In the genomic region with DNA sequence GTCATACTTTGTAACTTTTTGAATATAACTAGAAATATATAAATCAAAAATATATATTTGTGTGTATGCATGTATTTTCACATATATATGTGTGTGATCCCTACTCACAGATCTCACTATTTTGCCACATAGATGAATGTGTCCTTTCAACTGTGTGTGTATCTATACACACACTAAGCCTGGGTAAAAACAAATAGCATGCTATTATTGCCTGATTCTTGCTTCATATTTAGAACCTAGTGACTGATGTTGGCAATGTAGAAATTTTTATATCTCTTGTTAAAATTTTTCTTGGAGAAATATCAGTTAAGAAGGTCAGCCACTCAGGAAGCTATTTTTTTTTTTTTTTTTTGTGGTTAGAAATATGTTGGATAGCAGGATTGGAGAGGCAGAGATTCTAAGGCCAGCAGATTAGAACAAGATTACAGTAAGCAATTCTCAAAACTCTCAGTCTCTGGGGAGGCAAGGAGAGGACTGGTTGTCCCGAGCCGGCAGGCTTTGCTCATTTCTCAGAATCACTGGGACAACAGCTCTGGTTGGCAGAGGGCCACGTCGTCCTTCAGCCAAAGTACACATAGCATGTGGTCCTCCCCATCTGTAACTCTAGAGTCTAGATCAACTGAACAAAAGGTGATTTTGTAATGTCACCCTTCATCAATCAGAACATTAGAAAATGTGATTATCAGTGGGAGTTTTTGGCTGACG, we compare ENCODE assay signal across 13 cellular contexts. TPM values are rescaled to one million over a fixed set of nuclear protein-coding genes. Genes with fewer than 3 reads are reported as not detected.
DNase-seq lines count a peak whose midpoint lies in the region; FAIRE-seq and TF ChIP-seq lines count a peak whose summit lies in the region.
"Had no signal": no experiment of that assay in that cellular context is flagged by ENCODE, and none has a peak within 500 bp of the region (broad histone marks: within the 10 kb centered on the region; RNA-seq: fewer than 3 reads in every experiment).

No MANE protein-coding gene starts in this region.

- no peaks in the 10 kb centered on the region for H3K27me3 ChIP-seq in Peyer's patch
- no peaks in the 10 kb centered on the region for H3K27me3 ChIP-seq in ovary

- H3K4me3 ChIP-seq in Peyer's patch: no peak overlapping the region
- no peak overlapping the region for H3K4me3 ChIP-seq in ovary

- no peaks in the 10 kb centered on the region for H3K9me3 Mint-ChIP-seq in HFFc6
- H3K9me3 Mint-ChIP-seq: activated CD4-positive, alpha-beta T cell treated with anti-CD3 and anti-CD28 coated beads, Interleukin-2, amount 10 ng/mL, durations not matched to agents 7 days and 5 days; nephron progenitor cell had no signal

- TF ChIP-seq CTCF in AG09319 (IDR thresholded peaks at IDR 0.05; ENCODE audit: low read depth, low read length) (no peak), Peyer's patch (IDR thresholded peaks at IDR 0.05) (no peak), ovary (IDR thresholded peaks at IDR 0.05) (peak in 1 of 3 donors; percentile 16), HFFc6 (IDR thresholded peaks at IDR 0.05) (no peak)

- TF ChIP-seq POLR2A in Peyer's patch (IDR thresholded peaks at IDR 0.05) (no peak), ovary (IDR thresholded peaks at IDR 0.05) (no peak), GM12891 (IDR thresholded peaks at IDR 0.05; ENCODE audit: low read depth, low read length) (no peak)

- DNase-seq in AG09319 (ENCODE audit: extremely low read depth, low read depth) (peak; percentile 53), Peyer's patch (peak; percentile 45 to 92 (median 85)), fibroblast of the conjunctiva (ENCODE audit: low read depth) (peak; percentile 95), ovary (peak; percentile 91 to 99 (median 97)), HFFc6 (no peak), GM12891 (ENCODE audit: insufficient read length, low spot score) (no peak)
- DNase-seq in activated CD4-positive, alpha-beta T cell treated with anti-CD3 and anti-CD28 coated beads, Interleukin-2, amount 50 U/mL, for 1 hour: no peak
- DNase-seq in activated CD8-positive, alpha-beta memory T cell treated with anti-CD3 and anti-CD28 coated beads for 24 hours: no peak
- DNase-seq: activated CD4-positive, alpha-beta T cell treated with anti-CD3 and anti-CD28 coated beads, Interleukin-2, amount 10 ng/mL, durations not matched to agents 7 days and 5 days; NCI-H82; nephron progenitor cell had no signal

- no peaks in the 10 kb centered on the region for H3K36me3 ChIP-seq in Peyer's patch
- no peaks in the 10 kb centered on the region for H3K36me3 ChIP-seq in ovary

- H3K9me3 ChIP-seq in Peyer's patch (no peaks in the 10 kb centered on the region), ovary (no peaks in the 10 kb centered on the region)

- H3K27ac ChIP-seq in Peyer's patch (peak overlapping the region in 2 of 4 donors; percentile 41 to 44), ovary (peak overlapping the region in 1 of 2 donors; percentile 12)

- 4 to 12% (median 7%) methylated on average over 5 of the region's 5 CpGs for WGBS in ovary, 3 donors

- FAIRE-seq in GM12891 (lab: Jason Lieb, UNC): no peak

- TF ChIP-seq EP300 in ovary (IDR thresholded peaks at IDR 0.05): peak; percentile 99

- no peaks in the 10 kb centered on the region; the same call in 1 of the 2 replicates for H3K4me1 Mint-ChIP-seq in HFFc6 (ENCODE audit: low read depth)
- H3K4me1 Mint-ChIP-seq: activated CD4-positive, alpha-beta T cell treated with anti-CD3 and anti-CD28 coated beads, Interleukin-2, amount 10 ng/mL, durations not matched to agents 7 days and 5 days; nephron progenitor cell had no signal

- H3K27ac Mint-ChIP-seq in HFFc6: no peak overlapping the region
- H3K27ac Mint-ChIP-seq: activated CD4-positive, alpha-beta T cell treated with anti-CD3 and anti-CD28 coated beads, Interleukin-2, amount 10 ng/mL, durations not matched to agents 7 days and 5 days; dendritic cell treated with granulocyte-macrophage colony-stimulating factor and Interleukin-4, amounts not matched to agents 40 ng/mL and 50 ng/mL, for 4 days; nephron progenitor cell had no signal

- intact Hi-C loops in ovary (cut with DNase I): no loop called here

- H3K4me1 ChIP-seq in Peyer's patch: no peaks in the 10 kb centered on the region
- H3K4me1 ChIP-seq in ovary (ENCODE audit: insufficient read depth): peaks cover 1% of the 10 kb centered on the region

- no peaks in the 10 kb centered on the region; the same call in 1 of the 2 replicates for H3K27me3 Mint-ChIP-seq in HFFc6 (ENCODE audit: insufficient read depth)
- H3K27me3 Mint-ChIP-seq: activated CD4-positive, alpha-beta T cell treated with anti-CD3 and anti-CD28 coated beads, Interleukin-2, amount 10 ng/mL, durations not matched to agents 7 days and 5 days; dendritic cell treated with granulocyte-macrophage colony-stimulating factor and Interleukin-4, amounts not matched to agents 40 ng/mL and 50 ng/mL, for 4 days had no signal

- no peak overlapping the region for H3K4me3 Mint-ChIP-seq in HFFc6
- H3K4me3 Mint-ChIP-seq: activated CD4-positive, alpha-beta T cell treated with anti-CD3 and anti-CD28 coated beads, Interleukin-2, amount 10 ng/mL, durations not matched to agents 7 days and 5 days; dendritic cell treated with granulocyte-macrophage colony-stimulating factor and Interleukin-4, amounts not matched to agents 40 ng/mL and 50 ng/mL, for 4 days; nephron progenitor cell had no signal

- H3K36me3 Mint-ChIP-seq in HFFc6 (ENCODE audit: low read depth): no peaks in the 10 kb centered on the region

TF ChIP-seq in GM12891, 5 proteins besides CTCF, POLR2A, EP300 and RAD21:
- TF ChIP-seq POU2F2 (IDR thresholded peaks at IDR 0.05; ENCODE audit: low read depth, low read length) (no peak), TAF1 (IDR thresholded peaks at IDR 0.05; ENCODE audit: low read depth, low read length) (no peak), SPI1 (IDR thresholded peaks at IDR 0.05; ENCODE audit: low read depth, low read length) (no peak), POLR2AphosphoS5 (IDR thresholded peaks at IDR 0.05; ENCODE audit: low read depth, low read length) (no peak), PAX5 (IDR thresholded peaks at IDR 0.05; ENCODE audit: insufficient read depth, low read length, severe bottlenecking) (no peak)

RNA-seq across cellular contexts. Expression of gene C6, which starts 19.7 kb away (rescaled TPM):
- 1 to 10 TPM in 3 of 4 donors, not detected in 1; 1.5 to 4.2 (median 2.8) TPM for total RNA-seq in Peyer's patch
- 10 to 100 TPM in 3 of 7 donors, 1 to 10 TPM in 4; 1.6 to 61.9 (median 9.3) TPM for total RNA-seq in ovary
- 1 to 10 TPM; 6.0 to 7.4 TPM for polyA plus RNA-seq in ovary
- total RNA-seq in HFFc6 (2021; fragmentation: NEBNext Ultra II Directional; extraction: Animal tissue kit (Norgen Biotek cat#: 25700)): under 1 TPM in 2 of 6 experiments, not detected in 4; 0.09 to 0.12 TPM
- polyA plus RNA-seq in GM12891 (2012; ENCODE audit: low read depth, missing spikeins): not detected
- total RNA-seq: activated CD4-positive, alpha-beta T cell treated with anti-CD3 and anti-CD28 coated beads, Interleukin-2, amount 10 ng/mL, durations not matched to agents 7 days and 5 days had no signal
- polyA plus RNA-seq: BJ had no signal

Comparison
In these comparisons a context has a peak if more than half of its experiments do, and no peak if none do; other contexts are left out.
1. DNase-seq: peak in AG09319 (single experiment), Peyer's patch (3 of 3), fibroblast of the conjunctiva (single experiment) and ovary (5 of 5); none in activated CD4-positive, alpha-beta T cell treated with anti-CD3 and anti-CD28 coated beads, Interleukin-2, amount 50 U/mL, for 1 hour (single experiment), activated CD8-positive, alpha-beta memory T cell treated with anti-CD3 and anti-CD28 coated beads for 24 hours (single experiment), HFFc6 (single experiment) and GM12891 (single experiment).